In the genomic region with DNA sequence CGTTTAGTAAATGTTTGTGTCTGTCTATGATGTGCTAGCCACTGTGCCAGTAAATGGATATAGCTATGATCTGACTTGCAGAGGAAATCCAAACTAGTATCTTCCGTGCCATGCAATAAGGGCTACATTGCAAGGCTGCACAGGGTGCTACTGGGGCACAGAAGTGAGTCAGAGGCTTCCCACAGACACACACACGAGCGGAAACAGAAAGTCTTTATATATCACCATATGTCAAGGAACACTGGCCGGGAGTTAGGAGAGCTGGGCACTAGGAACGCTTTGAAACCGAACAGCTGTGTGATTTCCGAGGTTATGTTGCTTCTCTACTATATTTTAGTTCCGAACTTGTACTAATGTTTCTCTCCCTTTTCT, we compare ENCODE assay signal across 8 cellular contexts. TPM values are rescaled to one million over a fixed set of nuclear protein-coding genes. Genes with fewer than 3 reads are reported as not detected.
A peak's percentile ranks its signal among the peaks of the same experiment; 100 is the strongest.
DNase-seq lines count a peak whose midpoint lies in the region; TF ChIP-seq lines count a peak whose summit lies in the region.
"Not testable (repeated sequence)": the region's sequence is repeated elsewhere in the genome, so short reads cannot be mapped to it uniquely, and the experiment has no call there.

No MANE protein-coding gene starts in this region.

- not testable (repeated sequence) for H3K9me2 ChIP-seq in SK-N-SH

- peak overlapping the region; percentile 94 for H3K9ac ChIP-seq in HUES64 (ENCODE audit: low read depth, low read length)
- H3K9ac ChIP-seq in SK-N-SH, result peak overlapping the region; percentile 89
- H3K9ac ChIP-seq in duodenal mucosa (ENCODE audit: low read depth in 1 of 2, low read length in 2 of 2), result peak overlapping the region; percentile 87 to 97
- H3K9ac ChIP-seq in iPS-20b (ENCODE audit: low read depth, low read length), result peak overlapping the region; percentile 86; the same call in 1 of the 2 replicates

- peak overlapping the region; percentile 90; the same call in 1 of the 2 replicates for H2AFZ ChIP-seq in SK-N-SH (ENCODE audit: low read depth)

- POLR2A ChIA-PET in SK-N-SH (lab: Yijun Ruan, JAX), result interaction anchor here (0.6 to 1.9 kb wide), 5 partner anchors 11 to 483 kb away, joined by 3 to 21 read pairs (median 4); no protein-coding TSS in a partner anchor

- not testable (repeated sequence) for H3K4me1 ChIP-seq in HUES64 (ENCODE audit: insufficient read depth, low read length); SK-N-SH (ENCODE audit: control insufficient read depth in 1 of 2, insufficient read depth in 2 of 2, low read depth in 1 of 2, low read length in 1 of 2); duodenal mucosa (ENCODE audit: control insufficient read depth in 1 of 2, insufficient read depth in 2 of 2, low read length in 2 of 2); iPS-20b (ENCODE audit: insufficient read depth, low read length)

- H4K20me1 ChIP-seq in SK-N-SH (ENCODE audit: insufficient read depth), result not testable (repeated sequence)

- H3K36me3 ChIP-seq in HUES64 (ENCODE audit: insufficient read depth, low read length) (peaks cover 44% of the 10 kb centered on the region), SK-N-SH (replicated peaks in 1 of 2; ENCODE audit: control insufficient read depth in 1 of 2, insufficient read depth in 2 of 2, low read length in 1 of 2) (peaks cover 35 to 40% of the 10 kb centered on the region in 2 experiments), duodenal mucosa (ENCODE audit: control insufficient read depth in 1 of 2, insufficient read depth in 2 of 2, low read length in 2 of 2) (peaks cover 8 to 33% of the 10 kb centered on the region in 2 donors), iPS-20b (ENCODE audit: insufficient read depth, low read depth, low read length) (peaks cover 27% of the 10 kb centered on the region)

- not testable (repeated sequence) for H3K9me3 ChIP-seq in HUES64 (ENCODE audit: insufficient read depth, low read depth, low read length); SK-N-SH; duodenal mucosa (ENCODE audit: control insufficient read depth in 1 of 2, low read length in 2 of 2); iPS-20b (ENCODE audit: insufficient read depth, low read depth, low read length)

- CTCF ChIA-PET in SK-N-SH (lab: Yijun Ruan, JAX), result interaction anchor here (2.2 kb wide), 1 partner anchor 200 kb away, joined by 7 read pairs; no protein-coding TSS in a partner anchor

- H3K27me3 Mint-ChIP-seq in osteocyte (ENCODE audit: unreplicated experiment), result not testable (repeated sequence)

- H3K27ac ChIP-seq in C4-2B, result peak overlapping the region; percentile 82
- H3K27ac ChIP-seq in HUES64 (ENCODE audit: low read depth, low read length); iPS-20b (ENCODE audit: low read length): not testable (repeated sequence)
- peak overlapping the region; percentile 88 to 92 for H3K27ac ChIP-seq in SK-N-SH (ENCODE audit: low read depth in 2 of 2, low read length in 1 of 2)
- H3K27ac ChIP-seq in duodenal mucosa (ENCODE audit: low read depth, low read length), result peak overlapping the region; percentile 92

- not testable (repeated sequence) for H3K9me3 Mint-ChIP-seq in osteocyte (ENCODE audit: unreplicated experiment)

- H3K4me1 Mint-ChIP-seq in osteocyte (ENCODE audit: unreplicated experiment), result peaks cover 15% of the 10 kb centered on the region

- not testable (repeated sequence) for TF ChIP-seq EP300 in SK-N-SH (IDR thresholded peaks at IDR 0.05; ENCODE audit: borderline replicate concordance in 1 of 2, low read depth in 1 of 2, low read length in 1 of 2)

- H3K79me2 ChIP-seq in SK-N-SH (ENCODE audit: insufficient read depth), result peaks cover 46% of the 10 kb centered on the region

- H3K4me3 ChIP-seq in HUES64 (ENCODE audit: low read length), result peak overlapping the region; percentile 95
- H3K4me3 ChIP-seq in SK-N-SH (ENCODE audit: low read depth in 2 of 2, low read length in 1 of 2), result peak overlapping the region; percentile 75 to 96
- peak overlapping the region; percentile 91 for H3K4me3 ChIP-seq in duodenal mucosa (ENCODE audit: low read depth in 1 of 2, low read length in 2 of 2)
- H3K4me3 ChIP-seq in iPS-20b (ENCODE audit: low read length), result peak overlapping the region; percentile 85

- H3K4me2 ChIP-seq in SK-N-SH, result peak overlapping the region; percentile 82

- H3K27ac Mint-ChIP-seq in osteocyte (ENCODE audit: unreplicated experiment), result peak overlapping the region; percentile 99

- TF ChIP-seq CTCF in C4-2B (conservative IDR thresholded peaks at IDR 0.05); SK-N-SH (IDR thresholded peaks at IDR 0.05); osteocyte (IDR thresholded peaks at IDR 0.05): not testable (repeated sequence)

- DNase-seq in SK-N-SH; osteocyte (ENCODE audit: extremely low spot score, unreplicated experiment): not testable (repeated sequence)
- peak; percentile 23 for DNase-seq in activated T-helper 9 cell treated with anti-CD3 and anti-CD28 coated beads, Interleukin-2, amount 50 U/mL, for 16 hours (ENCODE audit: low read depth)
- DNase-seq in stimulated activated CD8-positive, alpha-beta memory T cell treated with anti-CD3 and anti-CD28 coated beads, Interleukin-7, amount 100 ng/mL, for 48 hours (ENCODE audit: extremely low read depth in 1 of 2, low read depth in 1 of 2), result peak; percentile 11 to 32

- not testable (repeated sequence) for H3K27me3 ChIP-seq in HUES64 (ENCODE audit: insufficient read depth, low read length); SK-N-SH (ENCODE audit: insufficient read depth); duodenal mucosa (ENCODE audit: control insufficient read depth in 1 of 2, insufficient read depth in 2 of 2, low read length in 2 of 2); iPS-20b (ENCODE audit: insufficient read depth, low read length)

- not testable (repeated sequence) for H3K36me3 Mint-ChIP-seq in osteocyte (ENCODE audit: unreplicated experiment)

- H3F3A ChIP-seq in SK-N-SH (replicated peaks; ENCODE audit: insufficient read depth), result peaks cover 25% of the 10 kb centered on the region

- WGBS in HUES64, result under 1% methylated on average over 5 of the region's 9 CpGs
- 2% methylated on average over 7 of the region's 9 CpGs for WGBS in SK-N-SH (ENCODE audit: low lambda C conversion rate)

- peak overlapping the region; percentile 99 for H3K4me3 Mint-ChIP-seq in osteocyte (ENCODE audit: unreplicated experiment)

- not testable (repeated sequence) for TF ChIP-seq RAD21 in SK-N-SH (IDR thresholded peaks at IDR 0.05; ENCODE audit: low read length)

RNA-seq across cellular contexts. Expression of a gene that starts 14.4 kb away (rescaled TPM):
- 38.6 TPM for polyA plus RNA-seq in HUES64 (2013, experiment 1 of 2)
- polyA plus RNA-seq in HUES64 (2013, experiment 2 of 2), result 42.5 TPM
- polyA plus RNA-seq in SK-N-SH (2012; rRNA removed), result 73.6 and 99.2 TPM in 2 replicates
- 41.4 and 52.7 TPM in 2 replicates for polyA plus RNA-seq in SK-N-SH (2012; cell fraction: cytosol; rRNA removed)
- polyA plus RNA-seq in SK-N-SH (2012; cell fraction: nucleus; rRNA removed), result 160 and 238 TPM in 2 replicates
- 64.1 and 64.2 TPM in 2 replicates for total RNA-seq in osteocyte

RNA-seq across cellular contexts. Expression of a gene that starts 31.9 kb away (rescaled TPM):
- 2.3 TPM for polyA plus RNA-seq in HUES64 (2013, experiment 1 of 2)
- polyA plus RNA-seq in HUES64 (2013, experiment 2 of 2), result 5.0 TPM
- polyA plus RNA-seq in SK-N-SH (2012; rRNA removed), result 3.8 and 4.8 TPM in 2 replicates
- polyA plus RNA-seq in SK-N-SH (2012; cell fraction: cytosol; rRNA removed), result 0.76 and 1.5 TPM in 2 replicates
- 22.0 and 28.2 TPM in 2 replicates for polyA plus RNA-seq in SK-N-SH (2012; cell fraction: nucleus; rRNA removed)
- 5.9 and 8.1 TPM in 2 replicates for total RNA-seq in osteocyte

RNA-seq across cellular contexts. Expression of a gene that starts 52.1 kb away (rescaled TPM):
- polyA plus RNA-seq in HUES64 (2013, experiment 1 of 2), result 91.6 TPM
- polyA plus RNA-seq in HUES64 (2013, experiment 2 of 2), result 82.2 TPM
- 57.8 and 60.9 TPM in 2 replicates for polyA plus RNA-seq in SK-N-SH (2012; rRNA removed)
- polyA plus RNA-seq in SK-N-SH (2012; cell fraction: cytosol; rRNA removed), result 71.7 and 84.8 TPM in 2 replicates
- 22.1 and 30.6 TPM in 2 replicates for polyA plus RNA-seq in SK-N-SH (2012; cell fraction: nucleus; rRNA removed)
- 19.9 and 22.3 TPM in 2 replicates for total RNA-seq in osteocyte

RNA-seq across cellular contexts. Expression of a gene that starts 55.6 kb away (rescaled TPM):
- 28.4 TPM for polyA plus RNA-seq in HUES64 (2013, experiment 1 of 2)
- polyA plus RNA-seq in HUES64 (2013, experiment 2 of 2), result 29.7 TPM
- polyA plus RNA-seq in SK-N-SH (2012; rRNA removed), result 97.3 and 112 TPM in 2 replicates
- 21.4 and 41.4 TPM in 2 replicates for polyA plus RNA-seq in SK-N-SH (2012; cell fraction: cytosol; rRNA removed)
- 340 and 358 TPM in 2 replicates for polyA plus RNA-seq in SK-N-SH (2012; cell fraction: nucleus; rRNA removed)
- 164 and 186 TPM in 2 replicates for total RNA-seq in osteocyte
